21 cellular contexts compared by ENCODE assay signal in genomic region chr11:68652683-68653156, GRCh38. TPM values are rescaled to one million over a fixed set of nuclear protein-coding genes. Genes with fewer than 3 reads are reported as not detected.
A peak's percentile ranks its signal among the peaks of the same experiment; 100 is the strongest.
DNase-seq lines count a peak whose midpoint lies in the region; ATAC-seq, FAIRE-seq and TF ChIP-seq lines count a peak whose summit lies in the region.
"Had no signal": no experiment of that assay in that cellular context is flagged by ENCODE, and none has a peak within 500 bp of the region (broad histone marks: within the 10 kb centered on the region; RNA-seq: fewer than 3 reads in every experiment).

No MANE protein-coding gene starts in this region.

- no peaks in the 10 kb centered on the region for H3K4me1 Mint-ChIP-seq in activated naive CD8-positive, alpha-beta T cell treated with anti-CD3 and anti-CD28 coated beads for 36 hours
- H3K4me1 Mint-ChIP-seq: CD4-positive, CD25-positive, alpha-beta regulatory T cell had no signal

- peaks cover 25% of the 10 kb centered on the region for H3K4me1 ChIP-seq in BLaER1
- H3K4me1 ChIP-seq: Caco-2 had no signal

- no peaks in the 10 kb centered on the region for H3K36me3 Mint-ChIP-seq in activated naive CD8-positive, alpha-beta T cell treated with anti-CD3 and anti-CD28 coated beads for 36 hours
- H3K36me3 Mint-ChIP-seq: CD4-positive, CD25-positive, alpha-beta regulatory T cell had no signal

- peaks cover 20% of the 10 kb centered on the region for H3K9me3 ChIP-seq in BLaER1

- no peak for ATAC-seq in GM21619 (IDR thresholded peaks at IDR 0.05; ENCODE audit: unreplicated experiment)
- ATAC-seq: K562, Panc1, Right ventricle myocardium inferior had no signal

- no peak for FAIRE-seq in GM12891 (lab: Jason Lieb, UNC)
- FAIRE-seq: K562 had no signal

- peak overlapping the region; percentile 60 for H3K4me2 ChIP-seq in BLaER1

- H3K27me3 Mint-ChIP-seq in activated naive CD8-positive, alpha-beta T cell treated with anti-CD3 and anti-CD28 coated beads for 36 hours: peaks cover 9% of the 10 kb centered on the region

- no peak for TF ChIP-seq POLR2A in GM12891 (IDR thresholded peaks at IDR 0.05; ENCODE audit: low read depth, low read length)

- H3K36me3 ChIP-seq in BLaER1: no peaks in the 10 kb centered on the region

- H3K27ac Mint-ChIP-seq in activated naive CD8-positive, alpha-beta T cell treated with anti-CD3 and anti-CD28 coated beads for 36 hours: no peak overlapping the region

- no peak overlapping the region for H3K27ac ChIP-seq in BLaER1
- H3K27ac ChIP-seq: SK-N-MC had no signal

- no peak overlapping the region for H3K4me3 ChIP-seq in BLaER1
- H3K4me3 ChIP-seq: K562, SK-N-MC had no signal

- DNase-seq in GM12891 (ENCODE audit: insufficient read length, low spot score) (peak; percentile 46), RPMI8226 (peak; percentile 78), mesenteric fat pad (ENCODE audit: low spot score) (peak; percentile 62), NCI-H510A (lab: John Stamatoyannopoulos, UW) (no peak)
- no peak for DNase-seq in activated naive CD8-positive, alpha-beta T cell treated with anti-CD3 and anti-CD28 coated beads for 36 hours
- DNase-seq: AML-193; CD4-positive, CD25-positive, alpha-beta regulatory T cell; DMS153; HCEC 1CT; NCI-H1105 treated with DMSO at 0.1 percent for 48 hours; NCI-H1694 treated with DMSO at 0.1 percent for 48 hours; NCI-H2107; NCI-H226; NCI-H69 had no signal

- H3K9me3 Mint-ChIP-seq in activated naive CD8-positive, alpha-beta T cell treated with anti-CD3 and anti-CD28 coated beads for 36 hours: no peaks in the 10 kb centered on the region

- no peak overlapping the region for H3K9ac ChIP-seq in BLaER1

- no peaks in the 10 kb centered on the region for H4K20me1 ChIP-seq in BLaER1

- H3K27me3 ChIP-seq in BLaER1: no peaks in the 10 kb centered on the region; the same call in 1 of the 2 replicates

- no peak overlapping the region for H3K4me3 Mint-ChIP-seq in activated naive CD8-positive, alpha-beta T cell treated with anti-CD3 and anti-CD28 coated beads for 36 hours
- H3K4me3 Mint-ChIP-seq: CD4-positive, CD25-positive, alpha-beta regulatory T cell had no signal

TF ChIP-seq in GM12891, 5 proteins besides CTCF, POLR2A, EP300 and RAD21:
- TF ChIP-seq SPI1 (IDR thresholded peaks at IDR 0.05; ENCODE audit: low read depth, low read length) (peak; percentile 67), TAF1 (IDR thresholded peaks at IDR 0.05; ENCODE audit: low read depth, low read length) (no peak)

RNA-seq across cellular contexts. Expression of gene GAL, which starts 31.6 kb away (rescaled TPM):
- polyA plus RNA-seq in GM12891 (2012; ENCODE audit: low read depth, missing spikeins): not detected
- total RNA-seq in mesenteric fat pad: 1.4 TPM
- total RNA-seq in activated naive CD8-positive, alpha-beta T cell treated with anti-CD3 and anti-CD28 coated beads for 36 hours: 1 to 10 TPM; 7.2 to 8.4 TPM
- total RNA-seq: CD4-positive, CD25-positive, alpha-beta regulatory T cell; Right ventricle myocardium inferior had no signal
- polyA plus RNA-seq: CD4-positive, CD25-positive, alpha-beta regulatory T cell had no signal

Comparison
In these comparisons a context has a peak if more than half of its experiments do, and no peak if none do; other contexts are left out.
1. DNase-seq: peak in GM12891 (single experiment), RPMI8226 (single experiment) and mesenteric fat pad (single experiment); none in NCI-H510A (single experiment) and activated naive CD8-positive, alpha-beta T cell treated with anti-CD3 and anti-CD28 coated beads for 36 hours (single experiment).